Comparison of ENCODE assay signal across 8 cellular contexts in genomic region chr18:45664824-45665763, GRCh38. TPM values are rescaled to one million over a fixed set of nuclear protein-coding genes. Genes with fewer than 3 reads are reported as not detected.
DNase-seq lines count a peak whose midpoint lies in the region; ATAC-seq, FAIRE-seq and TF ChIP-seq lines count a peak whose summit lies in the region.

No MANE protein-coding gene starts in this region.

- ATAC-seq in HG02970 (IDR thresholded peaks at IDR 0.05; ENCODE audit: low FRiP score, unreplicated experiment): peak; percentile 54

- peak; percentile 96 for TF ChIP-seq CTCF in liver (IDR thresholded peaks at IDR 0.05; ENCODE audit: low read depth, low read length, missing input control)

- peak; percentile 94 to 96 for TF ChIP-seq RAD21 in liver (IDR thresholded peaks at IDR 0.05)

- no peaks in the 10 kb centered on the region for H3K36me3 ChIP-seq in liver (ENCODE audit: control insufficient read depth in 4 of 4, insufficient read depth in 3 of 4, low read depth in 1 of 4, low read length in 3 of 4)

- WGBS in liver: 38% methylated on average over 6 of the region's 6 CpGs

- peaks cover 0 to 4% (median 0%) of the 10 kb centered on the region in 4 donors for H3K4me1 ChIP-seq in liver (ENCODE audit: control insufficient read depth in 4 of 4, insufficient read depth in 4 of 4, low read length in 3 of 4)

- no peaks in the 10 kb centered on the region for H3K27me3 ChIP-seq in liver (ENCODE audit: control insufficient read depth in 4 of 4, insufficient read depth in 4 of 4, low read length in 3 of 4)

- no peaks in the 10 kb centered on the region for H3K9me3 ChIP-seq in liver (ENCODE audit: control insufficient read depth in 4 of 4, low read length in 3 of 4)

- no peak overlapping the region for H3K27ac ChIP-seq in liver (ENCODE audit: low read depth in 1 of 2, low read length in 2 of 2)

- peak; percentile 61 for FAIRE-seq in colon (lab: Jason Lieb, UNC)

- H3K9ac ChIP-seq in liver (ENCODE audit: low read depth in 1 of 2, low read length in 2 of 2): no peak overlapping the region

- DNase-seq in NCI-H2081 (lab: John Stamatoyannopoulos, UW): peak; percentile 49 to 59
- DNase-seq in NCI-H2081 treated with DMSO at 0.1 percent for 48 hours (lab: John Stamatoyannopoulos, UW): no peak
- DNase-seq in NCI-H2227 treated with DMSO at 0.1 percent for 48 hours (lab: John Stamatoyannopoulos, UW): peak; percentile 47
- peak; percentile 52 to 72 for DNase-seq in activated CD4-positive, alpha-beta T cell treated with anti-CD3 and anti-CD28 coated beads for 4 hours
- DNase-seq in stimulated activated CD4-positive, alpha-beta T cell treated with anti-CD3 and anti-CD28 coated beads, TNF-alpha, amount 100 ng/mL, for 4 hours (ENCODE audit: low read depth in 3 of 3): peak in 2 of 3 experiments; percentile 38 to 48

- no peak overlapping the region for H3K4me3 ChIP-seq in liver (ENCODE audit: low read depth in 1 of 3, low read length in 3 of 3)

TF ChIP-seq in liver, 16 proteins besides CTCF, POLR2A, EP300 and RAD21:
- no peak for TF ChIP-seq ATF3 (IDR thresholded peaks at IDR 0.05)
- no peak for TF ChIP-seq NR2F2 (IDR thresholded peaks at IDR 0.05)
- no peak for TF ChIP-seq JUND (IDR thresholded peaks at IDR 0.05)

RNA-seq across cellular contexts. Expression of gene SLC14A2, which starts 49.8 kb away (rescaled TPM):
- not detected for total RNA-seq in liver
- under 1 TPM in 1 of 2 donors, not detected in 1; 0.05 TPM for polyA plus RNA-seq in liver

RNA-seq across cellular contexts. Expression of gene SLC14A1, which starts 58.9 kb away (rescaled TPM):
- total RNA-seq in liver: 10 to 100 TPM in 1 of 2 donors, 1 to 10 TPM in 1; 1.0 to 96.7 TPM
- under 1 TPM; 0.56 to 0.60 TPM for polyA plus RNA-seq in liver
